Comparison of ENCODE assay signal across 25 cellular contexts in the genomic region with DNA sequence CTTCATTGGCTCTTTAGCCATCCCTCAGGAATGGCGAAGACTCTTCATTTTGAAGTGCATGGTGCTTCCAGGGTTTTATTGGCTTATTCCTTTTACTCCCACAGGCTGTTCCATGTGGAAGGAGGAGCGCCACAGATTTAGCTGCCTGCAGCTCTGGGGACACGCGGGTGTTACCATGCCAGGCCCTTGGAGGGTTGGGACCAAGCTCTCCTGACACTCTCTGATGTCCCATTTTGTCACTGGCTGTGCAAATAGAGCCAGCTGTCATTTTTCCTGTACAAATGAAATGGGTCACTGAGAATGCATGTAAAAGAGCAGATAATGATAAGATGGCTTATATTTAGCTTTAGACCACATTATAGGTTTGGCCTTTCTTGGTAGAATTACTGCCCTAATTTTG. TPM values are rescaled to one million over a fixed set of nuclear protein-coding genes. Genes with fewer than 3 reads are reported as not detected.
DNase-seq lines count a peak whose midpoint lies in the region; ATAC-seq, FAIRE-seq and TF ChIP-seq lines count a peak whose summit lies in the region.
"Had no signal": no experiment of that assay in that cellular context is flagged by ENCODE, and none has a peak within 500 bp of the region (broad histone marks: within the 10 kb centered on the region; RNA-seq: fewer than 3 reads in every experiment).

No MANE protein-coding gene starts in this region.

- H4K20me1 ChIP-seq in H1 (replicated peaks in 1 of 2; ENCODE audit: control insufficient read depth in 1 of 2, insufficient read depth in 2 of 2, low read length in 2 of 2) = no peaks in the 10 kb centered on the region

- H3K9me3 ChIP-seq in H1 (ENCODE audit: insufficient read depth in 2 of 2, low read depth in 1 of 2, low read length in 1 of 2) (no peaks in the 10 kb centered on the region), esophagus muscularis mucosa (no peaks in the 10 kb centered on the region)
- H3K9me3 ChIP-seq: SJSA1 had no signal

- no peak overlapping the region for H2BK15ac ChIP-seq in H1 (ENCODE audit: low read length)

- peak overlapping the region; percentile 72 for H3K27ac Mint-ChIP-seq in activated naive CD4-positive, alpha-beta T cell treated with anti-CD3 and anti-CD28 coated beads for 36 hours
- no peak overlapping the region for H3K27ac Mint-ChIP-seq in activated naive CD4-positive, alpha-beta T cell treated with anti-CD3 and anti-CD28 coated beads, Interleukin-2, amount 10 ng/mL, durations not matched to agents 7 days and 5 days
- no peak overlapping the region for H3K27ac Mint-ChIP-seq in stimulated activated memory B cell treated with anti-CD40 and anti-IgM and Interleukin-4, amounts not matched to agents 10 μg/mL and 1 μg/mL and 100 μg/mL, for 72 hours

- H2AK5ac ChIP-seq in H1 (ENCODE audit: low read depth, low read length) = no peak overlapping the region

- TF ChIP-seq POLR2A in H1 (IDR thresholded peaks at IDR 0.05; ENCODE audit: control extremely low read depth in 1 of 2, low read depth in 2 of 2, low read length in 2 of 2) (no peak), esophagus muscularis mucosa (IDR thresholded peaks at IDR 0.05; ENCODE audit: low read depth) (no peak)

- H3K27me3 Mint-ChIP-seq in activated naive CD4-positive, alpha-beta T cell treated with anti-CD3 and anti-CD28 coated beads for 36 hours (ENCODE audit: low read depth) = no peaks in the 10 kb centered on the region
- no peaks in the 10 kb centered on the region for H3K27me3 Mint-ChIP-seq in activated naive CD4-positive, alpha-beta T cell treated with anti-CD3 and anti-CD28 coated beads, Interleukin-2, amount 10 ng/mL, durations not matched to agents 7 days and 5 days
- H3K27me3 Mint-ChIP-seq in stimulated activated memory B cell treated with anti-CD40 and anti-IgM and Interleukin-4, amounts not matched to agents 10 μg/mL and 1 μg/mL and 100 μg/mL, for 72 hours = no peaks in the 10 kb centered on the region

- H4K5ac ChIP-seq in H1 (ENCODE audit: insufficient read length, low read depth, low read length) = no peak overlapping the region

- TF ChIP-seq RAD21 in H1 (IDR thresholded peaks at IDR 0.05 in 1 of 2, conservative IDR thresholded peaks at IDR 0.05 in 1 of 2; ENCODE audit: low read depth in 2 of 2, low read length in 2 of 2) = no peak

- H3K4ac ChIP-seq in H1 (replicated peaks; ENCODE audit: insufficient read length, low read depth, low read length) = no peak overlapping the region

- no peak overlapping the region for H2BK5ac ChIP-seq in H1 (ENCODE audit: low read depth, low read length)

- H2AFZ ChIP-seq in H1 (ENCODE audit: low read length) = no peak overlapping the region
- H2AFZ ChIP-seq: PC-9 had no signal

- no peaks in the 10 kb centered on the region for H3K23me2 ChIP-seq in H1 (ENCODE audit: low read depth, low read length)

- H3K4me1 ChIP-seq in H1 (replicated peaks in 1 of 4; ENCODE audit: control insufficient read depth in 3 of 4, insufficient read depth in 4 of 4, low read length in 3 of 4) (no peaks in the 10 kb centered on the region), esophagus muscularis mucosa (no peaks in the 10 kb centered on the region)

- CTCF ChIA-PET in activated naive CD4-positive, alpha-beta T cell treated with anti-CD3 and anti-CD28 coated beads for 36 hours (lab: Charles Lee) = interaction anchor here (0.6 to 1.7 kb wide), 7 partner anchors 10 to 108 kb away, joined by 3 to 6 read pairs (median 3); partner anchors contain the start of gene VPS26B
- CTCF ChIA-PET in activated naive CD4-positive, alpha-beta T cell treated with anti-CD3 and anti-CD28 coated beads, Interleukin-2, amount 10 ng/mL, durations not matched to agents 7 days and 5 days (lab: Charles Lee) = interaction anchor here (0.6 to 3.1 kb wide), 10 partner anchors 8 to 194 kb away, joined by 3 to 32 read pairs (median 4); partner anchors contain the start of genes NCAPD3 and VPS26B
- CTCF ChIA-PET in H1 (lab: Charles Lee; ENCODE audit: partially characterized antibody) = interaction anchor here (0.8 to 3.7 kb wide), 17 partner anchors 9 to 215 kb away, joined by 3 to 23 read pairs (median 4); partner anchors contain the start of genes ACAD8, GLB1L3, NCAPD3 and THYN1

- 0 out of 2 replicates have a peak overlapping the region, but pooled peaks have one; percentile 31 for H4K8ac ChIP-seq in H1 (ENCODE audit: extremely low read depth, insufficient read depth, low read length)

- no peak overlapping the region for H2BK12ac ChIP-seq in H1 (ENCODE audit: low read depth, low read length)

- no peak overlapping the region for H3K23ac ChIP-seq in H1 (ENCODE audit: insufficient read length)

- no peaks in the 10 kb centered on the region for H3K79me2 ChIP-seq in H1 (ENCODE audit: control insufficient read depth in 1 of 2, insufficient read depth in 2 of 2, low read length in 2 of 2)

- H3K36me3 ChIP-seq in H1 (ENCODE audit: control insufficient read depth in 2 of 4, insufficient read depth in 4 of 4, low read length in 3 of 4) (peaks cover 6 to 23% (median 17%) of the 10 kb centered on the region in 4 experiments), esophagus muscularis mucosa (peaks cover 58 to 100% (median 99%) of the 10 kb centered on the region in 4 donors)

- no peak overlapping the region for H2BK20ac ChIP-seq in H1 (ENCODE audit: low read length)

- H3K4me3 Mint-ChIP-seq in activated naive CD4-positive, alpha-beta T cell treated with anti-CD3 and anti-CD28 coated beads for 36 hours = no peak overlapping the region
- no peak overlapping the region for H3K4me3 Mint-ChIP-seq in activated naive CD4-positive, alpha-beta T cell treated with anti-CD3 and anti-CD28 coated beads, Interleukin-2, amount 10 ng/mL, durations not matched to agents 7 days and 5 days
- no peak overlapping the region for H3K4me3 Mint-ChIP-seq in stimulated activated memory B cell treated with anti-CD40 and anti-IgM and Interleukin-4, amounts not matched to agents 10 μg/mL and 1 μg/mL and 100 μg/mL, for 72 hours
- H3K4me3 Mint-ChIP-seq: CD8-positive, alpha-beta T cell had no signal

- no peaks in the 10 kb centered on the region for H3K27me3 ChIP-seq in H1 (replicated peaks in 1 of 4; ENCODE audit: control insufficient read depth in 3 of 4, extremely low read depth in 1 of 4, insufficient read depth in 3 of 4, low read length in 3 of 4)
- H3K27me3 ChIP-seq in esophagus muscularis mucosa = no peaks in the 10 kb centered on the region
- H3K27me3 ChIP-seq: SJSA1 had no signal

- no peak overlapping the region for H3K18ac ChIP-seq in H1 (ENCODE audit: extremely low read depth, low read length)

- intact Hi-C loops in activated naive CD4-positive, alpha-beta T cell treated with anti-CD3 and anti-CD28 coated beads for 36 hours (cut with micrococcal nuclease) = no loop called here
- intact Hi-C loops in esophagus muscularis mucosa (cut with DNase I) = no loop called here

- H3K56ac ChIP-seq in H1 (replicated peaks; ENCODE audit: insufficient read length, low read depth, low read length) = no peak overlapping the region

- ATAC-seq in GM21360 (IDR thresholded peaks at IDR 0.05; ENCODE audit: unreplicated experiment) = no peak
- no peak for ATAC-seq in stimulated activated memory B cell treated with anti-CD40 and anti-IgM and Interleukin-4, amounts not matched to agents 10 μg/mL and 1 μg/mL and 100 μg/mL, for 72 hours

- FAIRE-seq in H1 (lab: Jason Lieb, UNC) = no peak
- FAIRE-seq: A204.1, H54 had no signal

- TF ChIP-seq EP300 in H1 (IDR thresholded peaks at IDR 0.05; ENCODE audit: borderline replicate concordance in 1 of 2, low read depth in 2 of 2, low read length in 2 of 2) = no peak
- no peak for TF ChIP-seq EP300 in esophagus muscularis mucosa (IDR thresholded peaks at IDR 0.05)

- no peaks in the 10 kb centered on the region for H3K79me1 ChIP-seq in H1 (ENCODE audit: low read depth, low read length)

- peaks cover 19% of the 10 kb centered on the region for H3K36me3 Mint-ChIP-seq in activated naive CD4-positive, alpha-beta T cell treated with anti-CD3 and anti-CD28 coated beads for 36 hours (ENCODE audit: low read depth)
- H3K36me3 Mint-ChIP-seq in activated naive CD4-positive, alpha-beta T cell treated with anti-CD3 and anti-CD28 coated beads, Interleukin-2, amount 10 ng/mL, durations not matched to agents 7 days and 5 days = peaks cover 48% of the 10 kb centered on the region
- H3K36me3 Mint-ChIP-seq in stimulated activated memory B cell treated with anti-CD40 and anti-IgM and Interleukin-4, amounts not matched to agents 10 μg/mL and 1 μg/mL and 100 μg/mL, for 72 hours = peaks cover 54% of the 10 kb centered on the region

- no peak for DNase-seq in activated naive CD4-positive, alpha-beta T cell treated with anti-CD3 and anti-CD28 coated beads for 36 hours
- DNase-seq in activated naive CD4-positive, alpha-beta T cell treated with anti-CD3 and anti-CD28 coated beads, Interleukin-2, amount 10 ng/mL, durations not matched to agents 7 days and 5 days = no peak
- DNase-seq in DMS53 treated with DMSO at 0.1 percent for 48 hours (lab: John Stamatoyannopoulos, UW; ENCODE audit: unreplicated experiment) (peak; percentile 62), H1 (ENCODE audit: low read depth in 1 of 2, low spot score in 2 of 2) (no peak), esophagus muscularis mucosa (ENCODE audit: extremely low spot score) (no peak)
- DNase-seq: C1 segment of cervical spinal cord, DMS 273 treated with DMSO at 0.1 percent for 48 hours, DND-41, NCI-H1092, NCI-H1436, NCI-H187, NCI-H2081 treated with DMSO at 0.1 percent for 48 hours, NCI-H524, NCI-H774, PC-9, Right ventricle myocardium superior had no signal

- no peaks in the 10 kb centered on the region for H3K9me3 Mint-ChIP-seq in activated naive CD4-positive, alpha-beta T cell treated with anti-CD3 and anti-CD28 coated beads for 36 hours
- no peaks in the 10 kb centered on the region for H3K9me3 Mint-ChIP-seq in activated naive CD4-positive, alpha-beta T cell treated with anti-CD3 and anti-CD28 coated beads, Interleukin-2, amount 10 ng/mL, durations not matched to agents 7 days and 5 days
- no peaks in the 10 kb centered on the region for H3K9me3 Mint-ChIP-seq in stimulated activated memory B cell treated with anti-CD40 and anti-IgM and Interleukin-4, amounts not matched to agents 10 μg/mL and 1 μg/mL and 100 μg/mL, for 72 hours
- H3K9me3 Mint-ChIP-seq: CD8-positive, alpha-beta T cell had no signal

- no peak overlapping the region for H4K91ac ChIP-seq in H1 (replicated peaks; ENCODE audit: insufficient read length, low read length)

- WGBS in H1 (ENCODE audit: extremely low coverage in 1 of 2, insufficient coverage in 1 of 2, insufficient read length in 1 of 2, insufficient replicate concordance in 2 of 2, low coverage in 1 of 2, low lambda C conversion rate in 2 of 2, missing lambda C conversion rate in 1 of 2), 2 experiments = 94% methylated on average over 4 of the region's 4 CpGs; no CpG with 5 or more reads in 1 of the 2 experiments
- WGBS in esophagus muscularis mucosa = 95% methylated on average over 4 of the region's 4 CpGs

- no peak overlapping the region for H2BK120ac ChIP-seq in H1 (replicated peaks; ENCODE audit: low read depth, low read length)

- TF ChIP-seq CTCF in H1 (IDR thresholded peaks at IDR 0.05; ENCODE audit: control extremely low read depth in 1 of 3, insufficient read depth in 1 of 3, low read depth in 1 of 3, low read length in 3 of 3) (no peak), esophagus muscularis mucosa (IDR thresholded peaks at IDR 0.05) (no peak)

- no peak overlapping the region for H3K9ac ChIP-seq in H1 (replicated peaks in 1 of 4; ENCODE audit: extremely low read depth in 1 of 4, low read depth in 3 of 4, low read length in 3 of 4)

- POLR2A ChIA-PET in H1 (lab: Charles Lee; ENCODE audit: partially characterized antibody) = interaction anchor here (1.3 to 2.1 kb wide), 2 partner anchors 10 kb away, joined by 5 to 8 read pairs; partner anchors contain the start of genes ACAD8 and THYN1

- peaks cover 3% of the 10 kb centered on the region for H3K4me1 Mint-ChIP-seq in activated naive CD4-positive, alpha-beta T cell treated with anti-CD3 and anti-CD28 coated beads for 36 hours (ENCODE audit: low read depth)
- peaks cover 3% of the 10 kb centered on the region for H3K4me1 Mint-ChIP-seq in activated naive CD4-positive, alpha-beta T cell treated with anti-CD3 and anti-CD28 coated beads, Interleukin-2, amount 10 ng/mL, durations not matched to agents 7 days and 5 days
- no peaks in the 10 kb centered on the region for H3K4me1 Mint-ChIP-seq in stimulated activated memory B cell treated with anti-CD40 and anti-IgM and Interleukin-4, amounts not matched to agents 10 μg/mL and 1 μg/mL and 100 μg/mL, for 72 hours

- H3K14ac ChIP-seq in H1 (ENCODE audit: insufficient read length) = no peak overlapping the region

- no peak overlapping the region for H3K4me2 ChIP-seq in H1 (ENCODE audit: insufficient read depth in 1 of 2, low read depth in 2 of 2, low read length in 2 of 2)
- H3K4me2 ChIP-seq: PC-9 had no signal

- H3K27ac ChIP-seq in H1 (ENCODE audit: low read depth, low read length) = no peak overlapping the region
- H3K27ac ChIP-seq in esophagus muscularis mucosa (replicated peaks in 1 of 4) = no peak overlapping the region
- H3K27ac ChIP-seq: PC-9, SJSA1 had no signal

- no peak overlapping the region for H3K4me3 ChIP-seq in H1 (ENCODE audit: extremely low read depth in 1 of 4, insufficient read depth in 2 of 4, low read depth in 3 of 4, low read length in 4 of 4)
- H3K4me3 ChIP-seq in esophagus muscularis mucosa = no peak overlapping the region
- H3K4me3 ChIP-seq: PC-9, SJSA1 had no signal

RNA-seq across cellular contexts. Expression of gene THYN1, which starts 9.2 kb away (rescaled TPM):
- 10 to 100 TPM; 85.6 to 92.6 TPM for total RNA-seq in activated naive CD4-positive, alpha-beta T cell treated with anti-CD3 and anti-CD28 coated beads for 36 hours
- total RNA-seq in H1 (2021; fragmentation: NEBNext Ultra II Directional; extraction: Animal tissue kit (Norgen Biotek cat#: 25700)) = 95.1 and 95.4 TPM in 2 replicates
- 41.3 and 77.3 TPM in 2 replicates for polyA plus RNA-seq in H1 (2011; rRNA removed)
- polyA plus RNA-seq in H1 (2011; cell fraction: cytosol; rRNA removed) = 86.4 TPM
- polyA plus RNA-seq in H1 (2011; cell fraction: nucleus; rRNA removed) = 44.4 TPM
- 118 to 130 TPM (median 121 TPM) in 4 replicates for polyA plus RNA-seq in H1 (2012, experiment 1 of 2)
- polyA plus RNA-seq in H1 (2012, experiment 2 of 2) = 31.3 TPM
- polyA plus RNA-seq in H1 (2013, experiment 1 of 2) = 96.1 TPM
- 95.8 TPM for polyA plus RNA-seq in H1 (2013, experiment 2 of 2)
- polyA minus RNA-seq in H1 (2011; rRNA and poly(A)+ RNA removed) = 65.1 and 93.1 TPM in 2 replicates
- polyA minus RNA-seq in H1 (2011; cell fraction: cytosol; rRNA and poly(A)+ RNA removed) = 49.0 TPM
- 36.1 TPM for polyA minus RNA-seq in H1 (2011; cell fraction: nucleus; rRNA and poly(A)+ RNA removed)
- total RNA-seq in esophagus muscularis mucosa = 10 to 100 TPM; 34.1 to 59.6 (median 50.2) TPM

RNA-seq across cellular contexts. Expression of gene ACAD8, which starts 9.5 kb away (rescaled TPM):
- total RNA-seq in activated naive CD4-positive, alpha-beta T cell treated with anti-CD3 and anti-CD28 coated beads for 36 hours = 10 to 100 TPM; 14.8 to 17.6 TPM
- 48.2 and 52.7 TPM in 2 replicates for total RNA-seq in H1 (2021; fragmentation: NEBNext Ultra II Directional; extraction: Animal tissue kit (Norgen Biotek cat#: 25700))
- polyA plus RNA-seq in H1 (2011; rRNA removed) = 40.9 and 45.8 TPM in 2 replicates
- polyA plus RNA-seq in H1 (2011; cell fraction: cytosol; rRNA removed) = 52.6 TPM
- 66.6 TPM for polyA plus RNA-seq in H1 (2011; cell fraction: nucleus; rRNA removed)
- 58.4 to 62.2 TPM (median 60.3 TPM) in 4 replicates for polyA plus RNA-seq in H1 (2012, experiment 1 of 2)
- 26.0 TPM for polyA plus RNA-seq in H1 (2012, experiment 2 of 2)
- 30.3 TPM for polyA plus RNA-seq in H1 (2013, experiment 1 of 2)
- polyA plus RNA-seq in H1 (2013, experiment 2 of 2) = 26.5 TPM
- 45.6 and 46.9 TPM in 2 replicates for polyA minus RNA-seq in H1 (2011; rRNA and poly(A)+ RNA removed)
- polyA minus RNA-seq in H1 (2011; cell fraction: cytosol; rRNA and poly(A)+ RNA removed) = 22.9 TPM
- polyA minus RNA-seq in H1 (2011; cell fraction: nucleus; rRNA and poly(A)+ RNA removed) = 39.9 TPM
- 10 to 100 TPM; 18.3 to 25.0 (median 21.1) TPM for total RNA-seq in esophagus muscularis mucosa

RNA-seq across cellular contexts. Expression of gene VPS26B, which starts 19.4 kb away (rescaled TPM):
- total RNA-seq in activated naive CD4-positive, alpha-beta T cell treated with anti-CD3 and anti-CD28 coated beads for 36 hours = 10 to 100 TPM; 39.8 to 42.3 TPM
- 26.8 and 27.0 TPM in 2 replicates for total RNA-seq in H1 (2021; fragmentation: NEBNext Ultra II Directional; extraction: Animal tissue kit (Norgen Biotek cat#: 25700))
- polyA plus RNA-seq in H1 (2011; rRNA removed) = 18.3 and 19.6 TPM in 2 replicates
- 21.7 TPM for polyA plus RNA-seq in H1 (2011; cell fraction: cytosol; rRNA removed)
- 23.5 TPM for polyA plus RNA-seq in H1 (2011; cell fraction: nucleus; rRNA removed)
- 19.5 to 21.1 TPM (median 20.1 TPM) in 4 replicates for polyA plus RNA-seq in H1 (2012, experiment 1 of 2)
- 16.3 TPM for polyA plus RNA-seq in H1 (2012, experiment 2 of 2)
- polyA plus RNA-seq in H1 (2013, experiment 1 of 2) = 15.3 TPM
- 14.6 TPM for polyA plus RNA-seq in H1 (2013, experiment 2 of 2)
- 27.9 and 33.4 TPM in 2 replicates for polyA minus RNA-seq in H1 (2011; rRNA and poly(A)+ RNA removed)
- polyA minus RNA-seq in H1 (2011; cell fraction: cytosol; rRNA and poly(A)+ RNA removed) = 17.2 TPM
- 16.7 TPM for polyA minus RNA-seq in H1 (2011; cell fraction: nucleus; rRNA and poly(A)+ RNA removed)
- 10 to 100 TPM; 30.2 to 50.2 (median 41.7) TPM for total RNA-seq in esophagus muscularis mucosa

RNA-seq across cellular contexts. Expression of gene NCAPD3, which starts 20.1 kb away (rescaled TPM):
- 100 to 1,000 TPM; 126 TPM for total RNA-seq in activated naive CD4-positive, alpha-beta T cell treated with anti-CD3 and anti-CD28 coated beads for 36 hours
- 50.3 and 55.2 TPM in 2 replicates for total RNA-seq in H1 (2021; fragmentation: NEBNext Ultra II Directional; extraction: Animal tissue kit (Norgen Biotek cat#: 25700))
- 26.5 and 27.1 TPM in 2 replicates for polyA plus RNA-seq in H1 (2011; rRNA removed)
- polyA plus RNA-seq in H1 (2011; cell fraction: cytosol; rRNA removed) = 33.8 TPM
- polyA plus RNA-seq in H1 (2011; cell fraction: nucleus; rRNA removed) = 56.8 TPM
- polyA plus RNA-seq in H1 (2012, experiment 1 of 2) = 31.1 to 45.3 TPM (median 36.0 TPM) in 4 replicates
- 4.8 TPM for polyA plus RNA-seq in H1 (2012, experiment 2 of 2)
- polyA plus RNA-seq in H1 (2013, experiment 1 of 2) = 23.8 TPM
- 22.4 TPM for polyA plus RNA-seq in H1 (2013, experiment 2 of 2)
- 76.6 and 83.3 TPM in 2 replicates for polyA minus RNA-seq in H1 (2011; rRNA and poly(A)+ RNA removed)
- polyA minus RNA-seq in H1 (2011; cell fraction: cytosol; rRNA and poly(A)+ RNA removed) = 62.4 TPM
- 67.9 TPM for polyA minus RNA-seq in H1 (2011; cell fraction: nucleus; rRNA and poly(A)+ RNA removed)
- 1 to 10 TPM; 6.2 to 9.6 (median 8.8) TPM for total RNA-seq in esophagus muscularis mucosa

RNA-seq across cellular contexts. Expression of gene GLB1L3, which starts 32.3 kb away (rescaled TPM):
- total RNA-seq in activated naive CD4-positive, alpha-beta T cell treated with anti-CD3 and anti-CD28 coated beads for 36 hours = 10 to 100 TPM; 11.8 to 13.2 TPM
- total RNA-seq in H1 (2021; fragmentation: NEBNext Ultra II Directional; extraction: Animal tissue kit (Norgen Biotek cat#: 25700)) = 32.6 and 33.2 TPM in 2 replicates
- 14.9 and 19.7 TPM in 2 replicates for polyA plus RNA-seq in H1 (2011; rRNA removed)
- 16.5 TPM for polyA plus RNA-seq in H1 (2011; cell fraction: cytosol; rRNA removed)
- 58.1 TPM for polyA plus RNA-seq in H1 (2011; cell fraction: nucleus; rRNA removed)
- 20.7 to 26.8 TPM (median 25.0 TPM) in 4 replicates for polyA plus RNA-seq in H1 (2012, experiment 1 of 2)
- polyA plus RNA-seq in H1 (2012, experiment 2 of 2) = 10.5 TPM
- 19.3 TPM for polyA plus RNA-seq in H1 (2013, experiment 1 of 2)
- 19.8 TPM for polyA plus RNA-seq in H1 (2013, experiment 2 of 2)
- 8.7 and 10.5 TPM in 2 replicates for polyA minus RNA-seq in H1 (2011; rRNA and poly(A)+ RNA removed)
- polyA minus RNA-seq in H1 (2011; cell fraction: cytosol; rRNA and poly(A)+ RNA removed) = 9.7 TPM
- polyA minus RNA-seq in H1 (2011; cell fraction: nucleus; rRNA and poly(A)+ RNA removed) = 19.4 TPM
- under 1 TPM in 3 of 4 donors, not detected in 1; 0.29 to 0.42 (median 0.32) TPM for total RNA-seq in esophagus muscularis mucosa
- total RNA-seq: HepG2, PC-9, Right ventricle myocardium superior, RPMI7951, SJSA1 had no signal
- polyA plus RNA-seq: AG04450, HepG2 had no signal
